Comparison of ENCODE assay signal across 8 cellular contexts in the genomic region with DNA sequence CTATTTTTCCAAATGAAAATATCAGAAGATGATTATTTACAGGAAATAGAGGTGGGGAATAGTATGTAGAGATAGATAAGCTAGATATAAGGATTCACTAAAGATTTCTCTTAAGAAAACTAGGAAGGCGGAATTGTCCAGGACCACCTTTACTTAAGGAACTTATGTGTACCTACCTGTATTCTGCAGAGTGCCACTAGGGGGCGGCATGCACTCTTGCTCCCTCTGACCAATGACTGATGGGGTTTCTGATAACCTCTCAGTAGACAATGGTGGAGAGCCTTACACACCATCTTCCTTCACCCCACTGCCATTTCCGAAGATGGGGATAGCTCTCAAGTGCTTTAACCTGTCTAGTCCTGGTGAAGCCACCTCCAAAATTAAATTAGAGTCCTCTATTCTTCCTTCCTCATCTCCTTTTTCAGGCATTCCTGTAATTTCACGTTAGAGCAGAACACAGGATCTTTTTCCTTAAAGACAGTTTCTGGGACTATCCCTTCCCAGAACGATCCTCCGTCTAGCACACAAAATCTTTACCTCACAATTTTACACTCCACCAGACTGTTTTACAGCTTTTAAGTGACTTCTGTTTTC.
A peak's percentile ranks its signal among the peaks of the same experiment; 100 is the strongest.
DNase-seq lines count a peak whose midpoint lies in the region; ATAC-seq, FAIRE-seq and TF ChIP-seq lines count a peak whose summit lies in the region.

No MANE protein-coding gene starts in this region.

- H3K27me3 Mint-ChIP-seq in mesothelial cell of epicardium (ENCODE audit: low read depth) = peaks cover 21% of the 10 kb centered on the region

- H3K4me3 Mint-ChIP-seq in mesothelial cell of epicardium = no peak overlapping the region

- H3K4me1 Mint-ChIP-seq in mesothelial cell of epicardium = peaks cover under 1% of the 10 kb centered on the region

- TF ChIP-seq CTCF in bronchial epithelial cell (IDR thresholded peaks at IDR 0.05; ENCODE audit: insufficient read depth, low read length, severe bottlenecking) (peak; percentile 57), mesothelial cell of epicardium (IDR thresholded peaks at IDR 0.05; ENCODE audit: unreplicated experiment) (peak; percentile 73)

- DNase-seq in D341Med (ENCODE audit: low spot score) (peak; percentile 18), OCI-M1 (lab: John Stamatoyannopoulos, UW) (peak; percentile 85), bronchial epithelial cell (ENCODE audit: low read depth) (peak; percentile 21), mesothelial cell of epicardium (ENCODE audit: low spot score in 2 of 2, unreplicated experiment in 2 of 2) (peak in 1 of 2 experiments; percentile 40), NCI-H2196 treated with DMSO at 0.1 percent for 48 hours (lab: John Stamatoyannopoulos, UW; ENCODE audit: unreplicated experiment) (no peak), glomerular visceral epithelial cell (ENCODE audit: extremely low spot score) (no peak)

- ATAC-seq in GM19035 (IDR thresholded peaks at IDR 0.05; ENCODE audit: unreplicated experiment) (peak; percentile 83), HG03066 (IDR thresholded peaks at IDR 0.05; ENCODE audit: low read depth, unreplicated experiment) (peak; percentile 87)

- no peaks in the 10 kb centered on the region for H3K36me3 Mint-ChIP-seq in mesothelial cell of epicardium

- H3K27ac Mint-ChIP-seq in mesothelial cell of epicardium = no peak overlapping the region

- H3K9me3 Mint-ChIP-seq in mesothelial cell of epicardium = no peaks in the 10 kb centered on the region

- H3K4me3 ChIP-seq in bronchial epithelial cell (ENCODE audit: low read depth, low read length) = no peak overlapping the region

- no peaks in the 10 kb centered on the region for H3K27me3 ChIP-seq in bronchial epithelial cell (ENCODE audit: control insufficient read depth, insufficient read depth, low read length)

- no peaks in the 10 kb centered on the region for H3K36me3 ChIP-seq in bronchial epithelial cell (ENCODE audit: control insufficient read depth, insufficient read depth, low read length)

- FAIRE-seq in bronchial epithelial cell (lab: Jason Lieb, UNC) = no peak

Comparison
In these comparisons a context has a peak if more than half of its experiments do, and no peak if none do; other contexts are left out.
1. DNase-seq: peak in D341Med (single experiment), OCI-M1 (single experiment) and bronchial epithelial cell (single experiment); none in NCI-H2196 treated with DMSO at 0.1 percent for 48 hours (single experiment) and glomerular visceral epithelial cell (single experiment).